1 cellular context compared by ENCODE assay signal in genomic region chr21:46459356-46460112, GRCh38.
TF ChIP-seq lines count a peak whose summit lies in the region.

No MANE protein-coding gene starts in this region.

TF ChIP-seq in HEK293, 187 proteins besides CTCF, POLR2A, EP300 and RAD21 (continued from another document):
- TF ChIP-seq ZBTB7A (tag by site-specific recombination; IDR thresholded peaks at IDR 0.05; ENCODE audit: low read depth) (no peak; the same call in 1 of the 2 replicates), SP2 (tag by site-specific recombination; IDR thresholded peaks at IDR 0.05) (peak; percentile 15; the same call in 1 of the 2 replicates), ZNF214 (tag by site-specific recombination; IDR thresholded peaks at IDR 0.05; ENCODE audit: borderline replicate concordance) (no peak), KLF9 (tag by site-specific recombination; IDR thresholded peaks at IDR 0.05; ENCODE audit: low read depth) (peak; percentile 11; the same call in 1 of the 2 replicates), ZNF133 (tag by site-specific recombination; IDR thresholded peaks at IDR 0.05) (no peak), ZNF404 (tag by site-specific recombination; IDR thresholded peaks at IDR 0.05) (no peak), ZNF274 (IDR thresholded peaks at IDR 0.05; ENCODE audit: low read length) (no peak), ZNF274 (tag by site-specific recombination; IDR thresholded peaks at IDR 0.05; ENCODE audit: borderline replicate concordance) (no peak), ZIC2 (tag by site-specific recombination; IDR thresholded peaks at IDR 0.05) (peak; percentile 63; the same call in 1 of the 2 replicates), ZNF366 (tag by site-specific recombination; conservative IDR thresholded peaks at IDR 0.05) (no peak), ZNF518A (tag by site-specific recombination; conservative IDR thresholded peaks at IDR 0.05; ENCODE audit: low read depth) (no peak), ZNF24 (tag by site-specific recombination; IDR thresholded peaks at IDR 0.05) (no peak), GLI2 (tag by site-specific recombination; IDR thresholded peaks at IDR 0.05; ENCODE audit: borderline replicate concordance, low read depth) (peak; percentile 20; the same call in 1 of the 2 replicates), ZNF449 (tag by site-specific recombination; IDR thresholded peaks at IDR 0.05) (peak; percentile 85)
